Comparison of ENCODE assay signal across 16 cellular contexts in genomic region chr4:48912349-48912748, GRCh38. TPM values are rescaled to one million over a fixed set of nuclear protein-coding genes. Genes with fewer than 3 reads are reported as not detected.
DNase-seq lines count a peak whose midpoint lies in the region; ATAC-seq, FAIRE-seq and TF ChIP-seq lines count a peak whose summit lies in the region.
"Had no signal": no experiment of that assay in that cellular context is flagged by ENCODE, and none has a peak within 500 bp of the region (broad histone marks: within the 10 kb centered on the region; RNA-seq: fewer than 3 reads in every experiment).

No MANE protein-coding gene starts in this region.

- H3K27me3 ChIP-seq in IMR-90 (ENCODE audit: control insufficient read depth, insufficient read depth, low read length): no peaks in the 10 kb centered on the region
- no peaks in the 10 kb centered on the region for H3K27me3 ChIP-seq in keratinocyte (ENCODE audit: control insufficient read depth, extremely low read depth, insufficient read depth, low read length)
- H3K27me3 ChIP-seq: BLaER1 had no signal

- H3K36me3 ChIP-seq in IMR-90 (ENCODE audit: control insufficient read depth, insufficient read depth, low read length) (no peaks in the 10 kb centered on the region), keratinocyte (ENCODE audit: control insufficient read depth in 2 of 2, extremely low read depth in 1 of 2, insufficient read depth in 2 of 2, low read length in 2 of 2) (no peaks in the 10 kb centered on the region)
- H3K36me3 ChIP-seq: BLaER1 had no signal

- peak overlapping the region; percentile 82 for H3K27ac Mint-ChIP-seq in endothelial cell (ENCODE audit: unreplicated experiment)
- H3K27ac Mint-ChIP-seq: CD8-positive, alpha-beta memory T cell had no signal

- peak overlapping the region; percentile 17; the same call in 1 of the 2 replicates for H3K14ac ChIP-seq in IMR-90 (replicated peaks; ENCODE audit: low read depth, low read length)

- H3K23ac ChIP-seq in IMR-90 (ENCODE audit: low read depth, low read length): no peak overlapping the region

- no peak overlapping the region for H3K4me3 Mint-ChIP-seq in endothelial cell (ENCODE audit: unreplicated experiment)
- H3K4me3 Mint-ChIP-seq: CD8-positive, alpha-beta memory T cell had no signal

- FAIRE-seq in keratinocyte (lab: Jason Lieb, UNC): no peak
- FAIRE-seq: A549, H54 had no signal

- in situ Hi-C loops in IMR-90 (cut with MboI; ENCODE audit: low sequenced_read_pairs): no loop called here

- H3K4me2 ChIP-seq in IMR-90 (ENCODE audit: low read depth, low read length) (no peak overlapping the region), keratinocyte (ENCODE audit: control insufficient read depth, extremely low read depth, insufficient read depth, low read depth, low read length) (peak overlapping the region; percentile 73)
- H3K4me2 ChIP-seq: BLaER1 had no signal

- peak overlapping the region; percentile 5; the same call in 1 of the 2 replicates for H2BK20ac ChIP-seq in IMR-90 (ENCODE audit: low read depth, low read length)

- no TSS peak for BruUV-seq in IMR-90 (replicated peaks; lab: Mats Ljungman, UMichigan)

- H3K4me1 ChIP-seq in IMR-90 (ENCODE audit: control insufficient read depth, insufficient read depth, low read length) (peaks cover 2% of the 10 kb centered on the region; the same call in 1 of the 2 replicates), keratinocyte (ENCODE audit: control insufficient read depth, extremely low read depth, insufficient read depth, low read length) (peaks cover 52% of the 10 kb centered on the region)
- H3K4me1 ChIP-seq: BLaER1, Caco-2 had no signal

- H2AFZ ChIP-seq in IMR-90 (replicated peaks; ENCODE audit: low read length, poor library complexity) (no peak overlapping the region), keratinocyte (ENCODE audit: control insufficient read depth, low read length) (peak overlapping the region; percentile 49)
- H2AFZ ChIP-seq: GM23248 had no signal

- H3K56ac ChIP-seq in IMR-90 (ENCODE audit: extremely low read depth, insufficient read depth, low read length): no peak overlapping the region

- no peaks in the 10 kb centered on the region for H3K79me1 ChIP-seq in IMR-90 (ENCODE audit: low read depth in 1 of 2, low read length in 2 of 2)

- H3K4me1 Mint-ChIP-seq in endothelial cell (ENCODE audit: unreplicated experiment): no peaks in the 10 kb centered on the region

- no peak for TF ChIP-seq RAD21 in IMR-90 (IDR thresholded peaks at IDR 0.05; ENCODE audit: low read length)

- intact Hi-C loops in IMR-90 (cut with micrococcal nuclease): no loop called here

- no peak for DNase-seq in IMR-90
- no peak for DNase-seq in RWPE1 (ENCODE audit: low spot score)
- no peak for DNase-seq in endothelial cell (ENCODE audit: low spot score)
- no peak for DNase-seq in keratinocyte (ENCODE audit: low read depth, low spot score)
- no peak for DNase-seq in GM19238 (ENCODE audit: insufficient read length, low spot score)
- no peak for DNase-seq in cerebellar cortex (ENCODE audit: low spot score)
- DNase-seq: AML-193; Caco-2; CD8-positive, alpha-beta memory T cell; DND-41; GF-D8; GM23248 had no signal

- H3K9me3 ChIP-seq in IMR-90 (ENCODE audit: control insufficient read depth, insufficient read depth, low read length) (no peaks in the 10 kb centered on the region), keratinocyte (ENCODE audit: control insufficient read depth, low read depth, low read length) (no peaks in the 10 kb centered on the region)
- H3K9me3 ChIP-seq: A549, BLaER1, Caco-2 had no signal

- CTCF ChIA-PET in IMR-90 (lab: Yijun Ruan, JAX): no interaction called here
- CTCF ChIA-PET in RWPE1 (lab: Yijun Ruan, JAX): interaction anchor here (0.6 to 1.4 kb wide), 3 partner anchors 20 to 37 kb away, joined by 3 to 5 read pairs (median 4); no protein-coding TSS in a partner anchor

- 0 out of 2 replicates have a peak overlapping the region, but pooled peaks have one; percentile 11 for H2BK120ac ChIP-seq in IMR-90 (ENCODE audit: low read depth, low read length)

- H3K9me1 ChIP-seq in IMR-90 (ENCODE audit: insufficient read depth, low read length): no peaks in the 10 kb centered on the region; the same call in none of the 2 replicates
- H3K9me1 ChIP-seq in keratinocyte (ENCODE audit: control insufficient read depth, extremely low read depth, insufficient read depth, low read length): no peaks in the 10 kb centered on the region

- 0 out of 2 replicates have a peak overlapping the region, but pooled peaks have one; percentile 34 for H3K4ac ChIP-seq in IMR-90 (ENCODE audit: low read depth, low read length)

- no peak for TF ChIP-seq CTCF in IMR-90 (conservative IDR thresholded peaks at IDR 0.05; ENCODE audit: low read depth, low read length)
- TF ChIP-seq CTCF in RWPE1 (conservative IDR thresholded peaks at IDR 0.05; ENCODE audit: low read depth): no peak
- TF ChIP-seq CTCF in endothelial cell (IDR thresholded peaks at IDR 0.05; ENCODE audit: unreplicated experiment): no peak
- no peak for TF ChIP-seq CTCF in keratinocyte (optimal IDR thresholded peaks at IDR 0.05 in 1 of 3, IDR thresholded peaks at IDR 0.05 in 1 of 3, conservative IDR thresholded peaks at IDR 0.05 in 1 of 3; ENCODE audit: extremely low read depth in 1 of 3, insufficient read depth in 2 of 3, low read length in 3 of 3)

- H3K9me3 Mint-ChIP-seq in endothelial cell (ENCODE audit: unreplicated experiment): peaks cover 4% of the 10 kb centered on the region
- H3K9me3 Mint-ChIP-seq: CD8-positive, alpha-beta memory T cell had no signal

- no peak overlapping the region for H4K91ac ChIP-seq in IMR-90 (ENCODE audit: insufficient read depth, low read depth, low read length)

- H3K36me3 Mint-ChIP-seq in endothelial cell (ENCODE audit: low read depth, unreplicated experiment): peaks cover 4% of the 10 kb centered on the region
- H3K36me3 Mint-ChIP-seq: CD8-positive, alpha-beta memory T cell had no signal

- no peaks in the 10 kb centered on the region for H4K20me1 ChIP-seq in IMR-90 (ENCODE audit: insufficient read depth, low read length)
- H4K20me1 ChIP-seq in keratinocyte (ENCODE audit: control insufficient read depth, extremely low read depth, insufficient read depth, low read length): no peaks in the 10 kb centered on the region
- H4K20me1 ChIP-seq: BLaER1 had no signal

- no peak overlapping the region for H2AK9ac ChIP-seq in IMR-90 (replicated peaks; ENCODE audit: low read depth, low read length, poor library complexity)

- no peak overlapping the region for H3K4me3 ChIP-seq in IMR-90 (ENCODE audit: insufficient read depth, low read depth, low read length)
- H3K4me3 ChIP-seq in keratinocyte (ENCODE audit: control insufficient read depth in 2 of 3, extremely low read depth in 1 of 3, insufficient read depth in 2 of 3, low read depth in 1 of 3, low read length in 3 of 3): no peak overlapping the region
- H3K4me3 ChIP-seq: A549, BLaER1, GM23248 had no signal

- H3K9ac ChIP-seq in IMR-90 (ENCODE audit: low read depth, low read length) (no peak overlapping the region), keratinocyte (ENCODE audit: control insufficient read depth, extremely low read depth, insufficient read depth, low read length) (peak overlapping the region; percentile 57)
- H3K9ac ChIP-seq: BLaER1, GM23248 had no signal

- WGBS in IMR-90 (ENCODE audit: extremely low coverage in 2 of 2, insufficient read length in 1 of 2), 2 experiments: no CpG with 5 or more reads among the region's 2 CpGs

- no peak for TF ChIP-seq POLR2A in IMR-90 (IDR thresholded peaks at IDR 0.05; ENCODE audit: low read depth, low read length)

- H3K18ac ChIP-seq in IMR-90 (ENCODE audit: low read depth, low read length): no peak overlapping the region

- no peak overlapping the region for H3K27ac ChIP-seq in IMR-90 (ENCODE audit: insufficient read depth, low read length)
- H3K27ac ChIP-seq in RWPE1: peak overlapping the region; percentile 91
- peak overlapping the region; percentile 89 for H3K27ac ChIP-seq in keratinocyte (ENCODE audit: control insufficient read depth, insufficient read depth, low read length)
- H3K27ac ChIP-seq: BLaER1, GM23248 had no signal

- 0 out of 3 replicates have a peak overlapping the region, but pooled peaks have one; percentile 2 for H2BK15ac ChIP-seq in IMR-90 (ENCODE audit: low read depth, low read length)

- dilution Hi-C loops in IMR-90 (cut with HindIII; ENCODE audit: low sequenced_read_pairs, unreplicated experiment) (no loop called here), keratinocyte (cut with MboI; ENCODE audit: extremely low pct_ligation_motif_present, low sequenced_read_pairs) (no loop called here)

- ATAC-seq in IMR-90 (ENCODE audit: low read depth) (no peak), GM19324 (IDR thresholded peaks at IDR 0.05; ENCODE audit: low FRiP score, unreplicated experiment) (no peak)
- ATAC-seq: A549 had no signal

- no peak overlapping the region for H2BK5ac ChIP-seq in IMR-90 (ENCODE audit: low read depth, low read length, poor library complexity, severe bottlenecking)

- H4K5ac ChIP-seq in IMR-90 (ENCODE audit: low read depth, low read length): no peak overlapping the region

- POLR2A ChIA-PET in IMR-90 (lab: Charles Lee; ENCODE audit: unreplicated experiment): interaction anchor here (0.5 kb wide), 1 partner anchor 132 kb away, joined by 3 read pairs; no protein-coding TSS in a partner anchor
- POLR2A ChIA-PET in RWPE1 (lab: Yijun Ruan, JAX; ENCODE audit: low non-redundant PET): no interaction called here

- H4K8ac ChIP-seq in IMR-90 (ENCODE audit: low read depth in 2 of 2, low read length in 2 of 2): no peak overlapping the region

- H3K27me3 Mint-ChIP-seq in endothelial cell (ENCODE audit: unreplicated experiment): peaks cover 9% of the 10 kb centered on the region

- peak overlapping the region; percentile 77; the same call in 1 of the 2 replicates for H2AK5ac ChIP-seq in IMR-90 (ENCODE audit: low read depth, low read length)

- no peaks in the 10 kb centered on the region for H3K79me2 ChIP-seq in keratinocyte (ENCODE audit: control insufficient read depth, insufficient read depth, low read length)

TF ChIP-seq in IMR-90, 13 proteins besides CTCF, POLR2A, EP300 and RAD21 (continues in another document):
- no peak for TF ChIP-seq RFX5 (IDR thresholded peaks at IDR 0.05; ENCODE audit: low read depth, low read length)
- no peak for TF ChIP-seq MAZ (IDR thresholded peaks at IDR 0.05; ENCODE audit: borderline replicate concordance, low read depth, low read length)

RNA-seq across cellular contexts. Expression of gene OCIAD2, which starts 5.8 kb away (rescaled TPM):
- 16.5 and 19.2 TPM in 2 replicates for total RNA-seq in IMR-90 (2012; rRNA removed)
- 21.4 and 26.3 TPM in 2 replicates for polyA plus RNA-seq in IMR-90 (2012; rRNA removed)
- 9.9 and 22.8 TPM in 2 replicates for polyA plus RNA-seq in IMR-90 (2012; cell fraction: cytosol; rRNA removed)
- polyA plus RNA-seq in IMR-90 (2012; cell fraction: nucleus; rRNA removed; ENCODE audit: low replicate concordance): 3.4 and 11.8 TPM in 2 replicates
- 50.0 TPM for total RNA-seq in endothelial cell (ENCODE audit: unreplicated experiment)
- polyA plus RNA-seq in keratinocyte: 363 to 407 TPM (median 373 TPM) in 3 replicates
- polyA plus RNA-seq in keratinocyte (2011; ENCODE audit: low read depth): 63.3 TPM
- polyA plus RNA-seq in keratinocyte (2011; cell fraction: cytosol; rRNA removed): 246 and 265 TPM in 2 replicates
- polyA plus RNA-seq in keratinocyte (2011; cell fraction: nucleus; rRNA removed): 96.3 and 119 TPM in 2 replicates
- polyA plus RNA-seq in keratinocyte (2012; ENCODE audit: low replicate concordance): 264 and 519 TPM in 2 replicates
- 50.7 to 119 TPM (median 90.6 TPM) in 3 replicates for polyA minus RNA-seq in keratinocyte
- polyA minus RNA-seq in keratinocyte (2011; cell fraction: cytosol; rRNA and poly(A)+ RNA removed): 167 TPM
- polyA minus RNA-seq in keratinocyte (2011; cell fraction: nucleus; rRNA and poly(A)+ RNA removed): 29.8 and 44.4 TPM in 2 replicates
